ENCODE assay signal across 8 cellular contexts in the genomic region with DNA sequence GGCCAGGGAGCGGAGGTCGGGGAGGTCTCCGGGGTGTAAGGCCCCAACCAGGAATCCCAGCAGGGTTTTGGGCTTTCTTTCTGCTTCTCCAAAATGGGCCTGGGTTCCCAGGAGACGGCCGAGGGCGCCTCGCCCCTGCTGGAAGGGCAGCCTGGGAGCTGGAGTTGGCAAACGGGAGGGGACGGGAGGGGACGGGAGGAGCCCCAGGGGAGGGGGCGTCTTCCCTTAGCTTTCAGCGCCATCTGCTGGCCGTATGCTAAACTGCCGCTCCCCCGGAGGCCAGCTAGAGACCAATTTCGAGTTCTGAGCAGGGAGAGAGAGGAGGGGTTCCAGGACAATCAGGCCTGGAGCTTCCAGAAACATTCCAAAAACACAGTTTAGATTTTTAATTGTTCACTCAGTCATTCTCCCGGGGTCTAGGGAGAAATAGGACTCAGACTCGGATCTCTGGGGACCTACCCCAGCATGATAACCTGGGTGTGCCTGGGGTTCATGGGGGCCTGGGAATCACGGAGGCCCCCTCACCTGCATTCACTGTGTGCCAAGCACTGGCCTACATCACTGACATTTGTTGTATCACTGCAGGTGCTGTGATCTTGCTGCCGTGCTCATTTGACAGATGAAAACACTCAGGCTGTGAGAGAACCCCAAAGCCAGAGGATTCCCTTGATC. TPM values are rescaled to one million over a fixed set of nuclear protein-coding genes. Genes with fewer than 3 reads are reported as not detected.
DNase-seq lines count a peak whose midpoint lies in the region; ATAC-seq and TF ChIP-seq lines count a peak whose summit lies in the region.

No MANE protein-coding gene starts in this region.

- H3K9me3 Mint-ChIP-seq in T-cell: no peaks in the 10 kb centered on the region

- ATAC-seq in T-cell (replicated peaks in 1 of 4): peak; percentile 85 to 95 (median 88)
- ATAC-seq in left ventricle myocardium superior: peak; percentile 78
- ATAC-seq in sciatic nerve: peak; percentile 85
- ATAC-seq in HG03280 (IDR thresholded peaks at IDR 0.05; ENCODE audit: unreplicated experiment): no peak
- ATAC-seq in HG02885 (IDR thresholded peaks at IDR 0.05; ENCODE audit: poor library complexity, unreplicated experiment): no peak

- CTCF ChIA-PET in T-cell (lab: Charles Lee): interaction anchor here (0.6 to 6.0 kb wide), 12 partner anchors 20 to 1421 kb away, joined by 3 to 94 read pairs (median 6); no protein-coding TSS in a partner anchor

- H3K36me3 ChIP-seq in adipocyte (ENCODE audit: control insufficient read depth, insufficient read depth, low read length, severe bottlenecking): no peaks in the 10 kb centered on the region

- TF ChIP-seq CTCF in GM12865 (IDR thresholded peaks at IDR 0.05; ENCODE audit: insufficient read depth, low read depth, low read length, missing control alignments): peak; percentile 88

- H3K9me3 ChIP-seq in adipocyte (ENCODE audit: control insufficient read depth, low read length): no peaks in the 10 kb centered on the region

- H3K36me3 Mint-ChIP-seq in T-cell: no peaks in the 10 kb centered on the region

- no peak overlapping the region for H3K9ac ChIP-seq in adipocyte (ENCODE audit: low read length)

- no peak overlapping the region for H3K4me3 Mint-ChIP-seq in T-cell

- H3K27ac Mint-ChIP-seq in T-cell: no peak overlapping the region

- H3K27me3 Mint-ChIP-seq in T-cell: peaks cover 27 to 43% of the 10 kb centered on the region in 2 donors

- peak; percentile 75 for DNase-seq in GM12865 (ENCODE audit: low read depth)
- DNase-seq in NCI-H128 (lab: John Stamatoyannopoulos, UW; ENCODE audit: unreplicated experiment): peak; percentile 66
- DNase-seq in T-cell: peak; percentile 43 to 83 (median 76)
- peak; percentile 91 for DNase-seq in adipocyte (ENCODE audit: low read depth)
- DNase-seq in left ventricle myocardium superior: peak; percentile 89
- peak; percentile 88 for DNase-seq in sciatic nerve (ENCODE audit: low spot score)

- intact Hi-C loops in left ventricle myocardium superior (cut with micrococcal nuclease) (loop anchor here (5.0 kb wide), 1 partner anchor 75 kb away; no protein-coding TSS in a partner anchor), sciatic nerve (cut with DNase I) (loop anchor here (10.0 kb wide), 1 partner anchor 167 kb away; a partner anchor contains a TSS)

- H3K27me3 ChIP-seq in adipocyte (replicated peaks; ENCODE audit: control insufficient read depth, insufficient read depth, low read length): peaks cover 46% of the 10 kb centered on the region

- H3K4me1 ChIP-seq in adipocyte (ENCODE audit: control insufficient read depth, insufficient read depth, low read length): no peaks in the 10 kb centered on the region

- no peak overlapping the region for H3K4me3 ChIP-seq in GM12865 (ENCODE audit: low read depth, low read length)
- no peak overlapping the region for H3K4me3 ChIP-seq in adipocyte (ENCODE audit: low read length)

- POLR2A ChIA-PET in T-cell (lab: Charles Lee): no interaction called here

- no peaks in the 10 kb centered on the region for H3K4me1 Mint-ChIP-seq in T-cell

RNA-seq across cellular contexts. Expression of a gene that starts 23.0 kb away (rescaled TPM):
- total RNA-seq in T-cell: 10 to 100 TPM; 16.1 to 53.3 (median 20.4) TPM
- total RNA-seq in left ventricle myocardium superior: 36.6 TPM
- 12.7 TPM for total RNA-seq in sciatic nerve

Comparison
In these comparisons a context has a peak if more than half of its experiments do, and no peak if none do; other contexts are left out.
1. ATAC-seq: peak in T-cell (4 of 4), left ventricle myocardium superior (single experiment) and sciatic nerve (single experiment); none in HG03280 (single experiment) and HG02885 (single experiment).
2. Peak in every context shown above with its lines, with median percentiles within 50 percentile points of each other: DNase-seq.